14 cellular contexts compared by ENCODE assay signal in genomic region chr1:205061227-205061626, GRCh38. TPM values are rescaled to one million over a fixed set of nuclear protein-coding genes. Genes with fewer than 3 reads are reported as not detected.
A peak's percentile ranks its signal among the peaks of the same experiment; 100 is the strongest.
DNase-seq lines count a peak whose midpoint lies in the region; ATAC-seq and TF ChIP-seq lines count a peak whose summit lies in the region.
"Had no signal": no experiment of that assay in that cellular context is flagged by ENCODE, and none has a peak within 500 bp of the region (broad histone marks: within the 10 kb centered on the region; RNA-seq: fewer than 3 reads in every experiment).

No MANE protein-coding gene starts in this region.

- POLR2A ChIA-PET in HCT116 (lab: Charles Lee) = interaction anchor here (1.0 to 1.5 kb wide), 2 partner anchors 72 to 85 kb away, joined by 5 to 7 read pairs; no protein-coding TSS in a partner anchor

- no peaks in the 10 kb centered on the region for H3K9me3 ChIP-seq in HCT116 (ENCODE audit: control insufficient read depth in 1 of 2, insufficient read depth in 1 of 2, low read depth in 1 of 2, low read length in 2 of 2)
- no peaks in the 10 kb centered on the region for H3K9me3 ChIP-seq in OCI-LY3 (ENCODE audit: insufficient read depth, low read length)
- H3K9me3 ChIP-seq in osteoblast (ENCODE audit: low read depth, low read length) = no peaks in the 10 kb centered on the region
- H3K9me3 ChIP-seq: MG63, upper lobe of right lung had no signal

- intact Hi-C loops in HCT116 (cut with micrococcal nuclease) (loop anchor here (1.0 to 5.0 kb wide), 3 partner anchors 72 to 254 kb away; no protein-coding TSS in a partner anchor), left ventricle myocardium superior (cut with micrococcal nuclease) (loop anchor here (10.0 kb wide), 1 partner anchor 76 kb away; no protein-coding TSS in a partner anchor)

- H2AFZ ChIP-seq in HCT116 (ENCODE audit: low read depth, low read length, poor library complexity, severe bottlenecking) = no peak overlapping the region
- peak overlapping the region; percentile 89 for H2AFZ ChIP-seq in OCI-LY3 (ENCODE audit: low read depth, low read length)
- H2AFZ ChIP-seq in osteoblast (ENCODE audit: low read length) = peak overlapping the region; percentile 47

- TF ChIP-seq CTCF in HCT116 (IDR thresholded peaks at IDR 0.05 in 2 of 3, conservative IDR thresholded peaks at IDR 0.05 in 1 of 3; ENCODE audit: borderline replicate concordance in 1 of 3, insufficient read depth in 1 of 3, low read depth in 2 of 3, low read length in 2 of 3) (no peak), OCI-LY3 (IDR thresholded peaks at IDR 0.05; ENCODE audit: low read depth, low read length) (no peak), osteoblast (IDR thresholded peaks at IDR 0.05; ENCODE audit: extremely low read depth, low read depth, low read length) (no peak), GM10266 (IDR thresholded peaks at IDR 0.05; ENCODE audit: control insufficient read depth, insufficient read depth, low read depth, missing control alignments) (no peak)

- DNase-seq in HCT116 (ENCODE audit: low read depth, low spot score) = no peak
- peak; percentile 21 for DNase-seq in left ventricle myocardium superior
- DNase-seq in osteoblast (ENCODE audit: insufficient read length, low spot score, missing footprints) = no peak
- DNase-seq in GM10266 (ENCODE audit: extremely low spot score) = no peak
- no peak for DNase-seq in GDM1 (lab: John Stamatoyannopoulos, UW)
- no peak for DNase-seq in EL

- CTCF ChIA-PET in HCT116 (lab: Charles Lee) = interaction anchor here (0.6 to 4.3 kb wide), 35 partner anchors 9 to 495 kb away, joined by 3 to 205 read pairs (median 5); partner anchors contain the start of genes RBBP5 and TMCC2

- H3K4me1 ChIP-seq in HCT116 (ENCODE audit: control insufficient read depth in 1 of 2, insufficient read depth in 2 of 2, low read length in 2 of 2) = no peaks in the 10 kb centered on the region; a peak in 1 of 4 replicates
- H3K4me1 ChIP-seq in OCI-LY3 (ENCODE audit: low read length) = peaks cover 13% of the 10 kb centered on the region
- no peaks in the 10 kb centered on the region for H3K4me1 ChIP-seq in osteoblast (ENCODE audit: insufficient read depth, low read length)
- H3K4me1 ChIP-seq: foreskin keratinocyte, upper lobe of right lung had no signal

- ATAC-seq in HCT116 (peak; percentile 48; the same call in 1 of the 2 replicates), left ventricle myocardium superior (peak; percentile 31)

- BruUV-seq in HCT116 (replicated peaks; lab: Mats Ljungman, UMichigan) = no TSS peak

- H3K36me3 ChIP-seq in HCT116 (ENCODE audit: control insufficient read depth in 1 of 2, insufficient read depth in 2 of 2, low read length in 2 of 2) = no peaks in the 10 kb centered on the region
- no peaks in the 10 kb centered on the region for H3K36me3 ChIP-seq in OCI-LY3 (replicated peaks; ENCODE audit: low read depth, low read length)
- H3K36me3 ChIP-seq in osteoblast (ENCODE audit: insufficient read depth, low read length) = no peaks in the 10 kb centered on the region
- H3K36me3 ChIP-seq: MG63, upper lobe of right lung had no signal

- TF ChIP-seq RAD21 in HCT116 (IDR thresholded peaks at IDR 0.05; ENCODE audit: low read depth) = no peak

- no peak for TF ChIP-seq POLR2A in HCT116 (IDR thresholded peaks at IDR 0.05; ENCODE audit: borderline replicate concordance, extremely low read depth, insufficient read depth, insufficient read length)

- no peak overlapping the region for H3K4me2 ChIP-seq in HCT116 (ENCODE audit: low read length)
- H3K4me2 ChIP-seq in OCI-LY3 (ENCODE audit: low read length) = peak overlapping the region; percentile 97
- H3K4me2 ChIP-seq in osteoblast (ENCODE audit: insufficient read depth, low read length) = no peak overlapping the region

- no peaks in the 10 kb centered on the region for H3K79me2 ChIP-seq in HCT116 (ENCODE audit: insufficient read depth, low read length)
- H3K79me2 ChIP-seq in OCI-LY3 (ENCODE audit: low read length) = no peaks in the 10 kb centered on the region
- H3K79me2 ChIP-seq in osteoblast (ENCODE audit: insufficient read depth, low read length) = no peaks in the 10 kb centered on the region

- H3K27ac ChIP-seq in HCT116 (ENCODE audit: low read depth, low read length) = no peak overlapping the region
- no peak overlapping the region for H3K27ac ChIP-seq in OCI-LY3 (ENCODE audit: low read length)
- H3K27ac ChIP-seq in osteoblast (ENCODE audit: low read depth, low read length) = no peak overlapping the region
- H3K27ac ChIP-seq: foreskin keratinocyte, upper lobe of right lung had no signal

- H3K4me3 ChIP-seq in HCT116 (replicated peaks in 1 of 2; ENCODE audit: low read depth in 1 of 2, low read length in 2 of 2) (no peak overlapping the region), OCI-LY3 (ENCODE audit: low read length) (peak overlapping the region; percentile 76), osteoblast (ENCODE audit: insufficient read depth, low read length) (no peak overlapping the region)
- H3K4me3 ChIP-seq: MG63, upper lobe of right lung had no signal

- no peak overlapping the region for H3K9ac ChIP-seq in HCT116 (ENCODE audit: low read length)
- H3K9ac ChIP-seq in OCI-LY3 (ENCODE audit: low read length) = peak overlapping the region; percentile 53; the same call in 1 of the 2 replicates

- H4K20me1 ChIP-seq in HCT116 (ENCODE audit: insufficient read depth) (no peaks in the 10 kb centered on the region), OCI-LY3 (ENCODE audit: insufficient read depth, low read length) (no peaks in the 10 kb centered on the region), osteoblast (ENCODE audit: insufficient read depth, low read length) (no peaks in the 10 kb centered on the region)

- RAD21 ChIA-PET in HCT116 (lab: Charles Lee; ENCODE audit: low non-redundant PET in 1 of 2, low total read pairs in 2 of 2, uncharacterized antibody in 2 of 2, unreplicated experiment in 2 of 2) = interaction anchor here (0.6 to 2.4 kb wide), 10 partner anchors 72 to 254 kb away, joined by 3 to 33 read pairs (median 4); no protein-coding TSS in a partner anchor

- H3K9me2 ChIP-seq in HCT116 (ENCODE audit: insufficient read depth) = no peaks in the 10 kb centered on the region

- H3K27me3 ChIP-seq in HCT116 (ENCODE audit: insufficient read depth, low read length) (no peaks in the 10 kb centered on the region), OCI-LY3 (ENCODE audit: low read depth, low read length) (0 out of 2 replicates have a peak, but pooled peaks cover under 1% of the 10 kb centered on the region), osteoblast (ENCODE audit: insufficient read depth, low read length) (peaks cover 5% of the 10 kb centered on the region)
- H3K27me3 ChIP-seq: MG63, upper lobe of right lung had no signal

TF ChIP-seq in HCT116, 20 proteins besides CTCF, POLR2A, EP300 and RAD21 (continues in another document):
- TF ChIP-seq SRF (IDR thresholded peaks at IDR 0.05; ENCODE audit: low read depth) = no peak
- no peak for TF ChIP-seq ZFX (IDR thresholded peaks at IDR 0.05)
- no peak for TF ChIP-seq YY1 (IDR thresholded peaks at IDR 0.05; ENCODE audit: extremely low read depth, insufficient replicate concordance, low read depth, low read length)
- no peak for TF ChIP-seq MAX (IDR thresholded peaks at IDR 0.05)
- no peak for TF ChIP-seq EZH2phosphoT487 (IDR thresholded peaks at IDR 0.05; ENCODE audit: borderline replicate concordance)
- TF ChIP-seq FOSL1 (IDR thresholded peaks at IDR 0.05; ENCODE audit: low read depth) = no peak
- TF ChIP-seq ZNF274 (IDR thresholded peaks at IDR 0.05; ENCODE audit: low read depth, low read length) = no peak
- TF ChIP-seq EGR1 (IDR thresholded peaks at IDR 0.05; ENCODE audit: low read depth) = no peak
- TF ChIP-seq TCF7L2 (IDR thresholded peaks at IDR 0.05; ENCODE audit: borderline replicate concordance, extremely low read depth, insufficient read depth, insufficient read length) = no peak
- no peak for TF ChIP-seq EZH2 (IDR thresholded peaks at IDR 0.05)
- no peak for TF ChIP-seq ATF3 (IDR thresholded peaks at IDR 0.05)
- no peak for TF ChIP-seq SP1 (IDR thresholded peaks at IDR 0.05; ENCODE audit: low read depth)
- TF ChIP-seq POLR2AphosphoS5 (IDR thresholded peaks at IDR 0.05; ENCODE audit: low read depth, low read length) = no peak
- TF ChIP-seq CBX3 (IDR thresholded peaks at IDR 0.05; ENCODE audit: low read depth) = no peak
- TF ChIP-seq SIN3A (IDR thresholded peaks at IDR 0.05; ENCODE audit: low read depth) = no peak

RNA-seq across cellular contexts. Expression of gene CNTN2, which starts 18.2 kb away (rescaled TPM):
- total RNA-seq in HCT116 (2021; ENCODE audit: unreplicated experiment) (0.15 TPM), left ventricle myocardium superior (0.64 TPM), osteoblast (under 0.01 TPM in 1 of 2 replicates, not detected in the other)
- polyA plus RNA-seq in HCT116 (2012) = 0.21 and 0.33 TPM in 2 replicates
- total RNA-seq: Daoy; foreskin keratinocyte; mesenteric fat pad; natural killer cell treated with Interleukin-12 subunit alpha and Interleukin-12 subunit beta and Interleukin-15 and Interleukin-18, amount 100 ng/mL, for 72 hours; upper lobe of right lung had no signal
- polyA plus RNA-seq: foreskin keratinocyte, keratinocyte had no signal

RNA-seq across cellular contexts. Expression of gene TMEM81, which starts 23.0 kb away (rescaled TPM):
- total RNA-seq in HCT116 (2021; ENCODE audit: unreplicated experiment) = 4.9 TPM
- polyA plus RNA-seq in HCT116 (2012) = 3.0 and 4.1 TPM in 2 replicates
- 3.7 TPM for total RNA-seq in left ventricle myocardium superior
- 1.5 and 1.8 TPM in 2 replicates for total RNA-seq in osteoblast
